8 cellular contexts compared by ENCODE assay signal in the genomic region with DNA sequence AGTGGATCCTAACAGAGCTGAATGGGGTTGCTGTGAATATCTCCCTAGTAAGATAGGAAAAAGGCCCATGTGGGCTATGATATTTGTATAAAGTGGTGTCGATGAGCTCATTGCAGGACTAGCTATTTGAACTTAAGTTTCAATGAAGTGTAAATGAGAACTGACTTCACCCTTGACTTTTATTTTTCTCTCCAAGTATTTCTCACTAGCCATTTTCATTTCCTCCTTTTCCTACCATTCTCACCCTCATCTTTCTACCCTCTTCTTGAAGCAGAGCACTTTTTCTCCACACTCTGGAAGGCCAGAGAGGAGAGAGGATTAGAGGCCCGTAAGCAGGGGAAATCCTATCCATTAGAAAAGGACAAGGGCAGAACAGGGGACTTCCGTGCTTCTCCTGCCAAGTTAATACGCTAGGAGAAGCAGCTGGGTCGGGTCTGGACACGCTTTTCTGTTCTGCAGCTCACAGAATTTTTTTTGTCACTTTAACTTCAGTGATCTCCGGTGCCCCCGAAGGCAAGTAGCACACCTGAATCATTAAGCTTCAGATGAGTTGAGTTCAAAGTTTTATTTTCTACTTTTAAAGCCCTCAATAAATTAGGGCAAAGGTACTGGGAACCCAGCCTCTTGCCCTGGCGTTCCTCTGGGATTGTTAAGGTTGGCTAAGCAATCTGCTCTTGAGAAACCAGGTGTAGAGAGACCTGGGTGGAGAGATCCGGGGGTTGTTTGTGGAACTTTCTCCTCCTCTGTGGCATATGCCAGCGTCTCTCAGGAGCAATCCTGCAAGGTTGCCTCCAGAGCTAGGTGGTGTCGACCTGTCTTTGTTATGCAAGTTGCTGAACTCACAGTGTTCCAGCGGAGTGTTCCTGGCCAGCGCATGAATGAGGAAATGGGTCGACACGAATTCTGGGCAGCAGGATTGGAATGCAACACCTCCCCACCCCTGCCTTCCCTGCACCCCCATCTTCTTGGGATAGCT. TPM values are rescaled to one million over a fixed set of nuclear protein-coding genes. Genes with fewer than 3 reads are reported as not detected.
DNase-seq lines count a peak whose midpoint lies in the region; ATAC-seq lines count a peak whose summit lies in the region.

No MANE protein-coding gene starts in this region.

- peak; percentile 22 for DNase-seq in DMS 273 treated with DMSO at 0.1 percent for 48 hours (lab: John Stamatoyannopoulos, UW)
- DNase-seq in caudate nucleus (lab: John Stamatoyannopoulos, UW), result peak in 1 of 61 donors; percentile 10
- DNase-seq in mesendoderm, result peak; percentile 80
- DNase-seq in cortex of kidney (lab: John Stamatoyannopoulos, UW), result no peak
- DNase-seq in activated CD4-positive, alpha-beta T cell treated with anti-CD3 and anti-CD28 coated beads, Interleukin-2, amount 50 U/mL, for 4 hours, result no peak
- DNase-seq in NCI-H1930 (lab: John Stamatoyannopoulos, UW), result no peak

- H3K79me2 ChIP-seq in mesendoderm (ENCODE audit: control insufficient read depth, insufficient read depth, low read length), result no peaks in the 10 kb centered on the region

- H3K4me3 ChIP-seq in HUES48 (ENCODE audit: low read depth, low read length), result no peak overlapping the region
- H3K4me3 ChIP-seq in mesendoderm (ENCODE audit: low read length), result no peak overlapping the region

- H3K27me3 ChIP-seq in HUES48 (ENCODE audit: control insufficient read depth, insufficient read depth, low read length) (no peaks in the 10 kb centered on the region), mesendoderm (ENCODE audit: insufficient read depth, low read length, poor library complexity) (no peaks in the 10 kb centered on the region)

- no peak overlapping the region for H3K23ac ChIP-seq in mesendoderm (ENCODE audit: low read length)

- H3K56ac ChIP-seq in mesendoderm (ENCODE audit: low read length), result peak overlapping the region; percentile 84

- no peak overlapping the region for H4K8ac ChIP-seq in mesendoderm (ENCODE audit: low read depth, low read length)

- no peak overlapping the region for H2AK5ac ChIP-seq in mesendoderm (ENCODE audit: low read length)

- WGBS in mesendoderm (ENCODE audit: extremely low coverage, insufficient coverage, low lambda C conversion rate), result no CpG with 5 or more reads among the region's 16 CpGs

- no peaks in the 10 kb centered on the region for H3K79me1 ChIP-seq in mesendoderm (ENCODE audit: low read length)

- peak overlapping the region; percentile 57 for H3K18ac ChIP-seq in mesendoderm (ENCODE audit: low read length)

- no peak overlapping the region for H2BK15ac ChIP-seq in mesendoderm (replicated peaks; ENCODE audit: low read depth)

- H3K36me3 ChIP-seq in HUES48 (ENCODE audit: control insufficient read depth, insufficient read depth, low read length), result no peaks in the 10 kb centered on the region
- H3K36me3 ChIP-seq in mesendoderm (ENCODE audit: control insufficient read depth, insufficient read depth, low read length), result no peaks in the 10 kb centered on the region

- H3K4me1 ChIP-seq in HUES48 (ENCODE audit: control insufficient read depth, insufficient read depth, low read length), result peaks cover 28% of the 10 kb centered on the region
- peaks cover 4% of the 10 kb centered on the region for H3K4me1 ChIP-seq in mesendoderm (ENCODE audit: control insufficient read depth, low read depth, low read length)

- H2BK120ac ChIP-seq in mesendoderm (ENCODE audit: low read depth, low read length), result no peak overlapping the region

- H3K9ac ChIP-seq in HUES48 (ENCODE audit: low read depth, low read length) (0 out of 2 replicates have a peak overlapping the region, but pooled peaks have one; percentile 14), mesendoderm (ENCODE audit: low read length) (no peak overlapping the region)

- peak; percentile 45 for ATAC-seq in GM21390 (IDR thresholded peaks at IDR 0.05; ENCODE audit: unreplicated experiment)

- H3K27ac ChIP-seq in HUES48 (ENCODE audit: low read depth, low read length), result peak overlapping the region; percentile 64
- H3K27ac ChIP-seq in caudate nucleus (ENCODE audit: low read depth, low read length), result peak overlapping the region; percentile 94
- no peak overlapping the region for H3K27ac ChIP-seq in mesendoderm (ENCODE audit: low read depth, low read length)

- no peak overlapping the region for H2BK5ac ChIP-seq in mesendoderm (ENCODE audit: low read length)

- no peak overlapping the region for H3K4me2 ChIP-seq in mesendoderm (ENCODE audit: low read length)

- H3K9me3 ChIP-seq in HUES48 (ENCODE audit: control insufficient read depth, insufficient read depth, low read length), result no peaks in the 10 kb centered on the region

- no peak overlapping the region for H4K5ac ChIP-seq in mesendoderm (ENCODE audit: low read length)

- no peak overlapping the region for H3K4ac ChIP-seq in mesendoderm (ENCODE audit: low read depth, low read length)

RNA-seq across cellular contexts. Expression of gene ARID1B, which starts 56.2 kb away (rescaled TPM):
- polyA plus RNA-seq in mesendoderm (2013, experiment 1 of 2), result 43.9 TPM
- polyA plus RNA-seq in mesendoderm (2013, experiment 2 of 2), result 42.1 TPM

Comparison
In these comparisons a context has a peak if more than half of its experiments do, and no peak if none do; other contexts are left out.
1. DNase-seq: peak in DMS 273 treated with DMSO at 0.1 percent for 48 hours (single experiment) and mesendoderm (single experiment); none in cortex of kidney (single experiment), activated CD4-positive, alpha-beta T cell treated with anti-CD3 and anti-CD28 coated beads, Interleukin-2, amount 50 U/mL, for 4 hours (0 of 2) and NCI-H1930 (0 of 2).